Comparison of ENCODE assay signal across 8 cellular contexts in the genomic region with DNA sequence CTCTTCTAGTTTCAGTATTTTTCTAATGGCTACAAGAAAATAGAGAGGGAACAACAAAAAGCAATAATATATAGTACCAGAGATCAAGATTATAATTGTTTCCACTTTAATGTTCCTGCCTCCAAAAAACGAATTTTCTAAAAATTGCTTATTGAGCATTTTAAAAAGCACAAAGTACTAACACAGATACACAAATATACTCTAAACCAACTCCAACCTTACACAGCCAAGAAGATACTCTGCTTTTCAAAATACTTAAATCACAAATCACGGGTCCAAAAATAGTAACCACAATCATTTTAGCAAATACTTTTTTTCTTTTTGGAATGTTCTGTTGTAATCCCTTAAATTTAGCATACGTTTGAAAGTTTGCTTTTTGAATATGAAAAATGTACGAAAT. TPM values are rescaled to one million over a fixed set of nuclear protein-coding genes. Genes with fewer than 3 reads are reported as not detected.
A peak's percentile ranks its signal among the peaks of the same experiment; 100 is the strongest.
DNase-seq lines count a peak whose midpoint lies in the region; ATAC-seq and TF ChIP-seq lines count a peak whose summit lies in the region.

No MANE protein-coding gene starts in this region.

- DNase-seq in activated CD8-positive, alpha-beta memory T cell treated with anti-CD3 and anti-CD28 coated beads, Interleukin-2, amount 10 ng/mL, durations not matched to agents 7 days and 5 days: no peak
- no peak for DNase-seq in activated CD8-positive, alpha-beta memory T cell treated with anti-CD3 and anti-CD28 coated beads, Interleukin-2, amount 50 U/mL, for 48 hours
- DNase-seq in ascending aorta (ENCODE audit: low spot score in 2 of 2) (no peak), memory B cell (ENCODE audit: low spot score in 2 of 2) (no peak), thoracic aorta (ENCODE audit: low spot score) (no peak), NCI-H524 (lab: John Stamatoyannopoulos, UW) (no peak), NCI-H2171 (lab: John Stamatoyannopoulos, UW) (no peak), left colon (no peak)

- H3K9me3 ChIP-seq in ascending aorta: no peaks in the 10 kb centered on the region
- H3K9me3 ChIP-seq in thoracic aorta: no peaks in the 10 kb centered on the region

- H3K36me3 ChIP-seq in ascending aorta (no peaks in the 10 kb centered on the region), thoracic aorta (no peaks in the 10 kb centered on the region)

- intact Hi-C loops in ascending aorta (cut with DNase I) (loop anchor here (2.0 to 10.0 kb wide), 4 partner anchors 91 to 1599 kb away; a partner anchor contains a TSS), left colon (cut with DNase I, micrococcal nuclease) (loop anchor here in 1 of 2 donors (5.0 to 10.0 kb wide), 3 partner anchors 89 to 339 kb away; a partner anchor contains a TSS)

- H3K36me3 Mint-ChIP-seq in activated CD8-positive, alpha-beta memory T cell treated with anti-CD3 and anti-CD28 coated beads, Interleukin-2, amount 10 ng/mL, durations not matched to agents 7 days and 5 days: peaks cover 26% of the 10 kb centered on the region
- H3K36me3 Mint-ChIP-seq in memory B cell: no peaks in the 10 kb centered on the region

- no peaks in the 10 kb centered on the region for H3K27me3 ChIP-seq in ascending aorta
- H3K27me3 ChIP-seq in thoracic aorta (replicated peaks; ENCODE audit: insufficient read depth): no peaks in the 10 kb centered on the region

- H3K4me3 ChIP-seq in ascending aorta (peak overlapping the region; percentile 96 to 98), thoracic aorta (peak overlapping the region; percentile 90)

- no peak overlapping the region for H3K27ac Mint-ChIP-seq in activated CD8-positive, alpha-beta memory T cell treated with anti-CD3 and anti-CD28 coated beads, Interleukin-2, amount 10 ng/mL, durations not matched to agents 7 days and 5 days
- no peak overlapping the region for H3K27ac Mint-ChIP-seq in memory B cell

- H3K4me3 Mint-ChIP-seq in activated CD8-positive, alpha-beta memory T cell treated with anti-CD3 and anti-CD28 coated beads, Interleukin-2, amount 10 ng/mL, durations not matched to agents 7 days and 5 days: peak overlapping the region; percentile 7
- peak overlapping the region; percentile 35 for H3K4me3 Mint-ChIP-seq in memory B cell

- CTCF ChIA-PET in activated CD8-positive, alpha-beta memory T cell treated with anti-CD3 and anti-CD28 coated beads, Interleukin-2, amount 10 ng/mL, durations not matched to agents 7 days and 5 days (lab: Charles Lee): no interaction called here

- H3K27ac ChIP-seq in ascending aorta (peak overlapping the region; percentile 13 to 97), thoracic aorta (peak overlapping the region; percentile 21 to 55)

- ATAC-seq in activated CD8-positive, alpha-beta memory T cell treated with anti-CD3 and anti-CD28 coated beads, Interleukin-2, amount 10 ng/mL, durations not matched to agents 7 days and 5 days: no peak
- ATAC-seq in memory B cell (ENCODE audit: low read depth) (no peak), thoracic aorta (ENCODE audit: insufficient number of reproducible peaks, low FRiP score, low read depth) (no peak), left colon (no peak)

- H3K4me1 Mint-ChIP-seq in activated CD8-positive, alpha-beta memory T cell treated with anti-CD3 and anti-CD28 coated beads, Interleukin-2, amount 10 ng/mL, durations not matched to agents 7 days and 5 days: peaks cover 39% of the 10 kb centered on the region
- H3K4me1 Mint-ChIP-seq in memory B cell: peaks cover 16% of the 10 kb centered on the region

- TF ChIP-seq CTCF in ascending aorta (IDR thresholded peaks at IDR 0.05) (no peak), thoracic aorta (IDR thresholded peaks at IDR 0.05) (no peak)

- H3K27me3 Mint-ChIP-seq in activated CD8-positive, alpha-beta memory T cell treated with anti-CD3 and anti-CD28 coated beads, Interleukin-2, amount 10 ng/mL, durations not matched to agents 7 days and 5 days: no peaks in the 10 kb centered on the region
- no peaks in the 10 kb centered on the region for H3K27me3 Mint-ChIP-seq in memory B cell

- no peaks in the 10 kb centered on the region for H3K9me3 Mint-ChIP-seq in activated CD8-positive, alpha-beta memory T cell treated with anti-CD3 and anti-CD28 coated beads, Interleukin-2, amount 10 ng/mL, durations not matched to agents 7 days and 5 days (ENCODE audit: low read depth)
- no peaks in the 10 kb centered on the region for H3K9me3 Mint-ChIP-seq in memory B cell

- H3K4me1 ChIP-seq in ascending aorta (peaks cover 0 to 11% of the 10 kb centered on the region in 2 donors), thoracic aorta (ENCODE audit: control insufficient read depth in 1 of 2, low read depth in 2 of 2) (peaks cover 22 to 41% of the 10 kb centered on the region in 2 donors)

RNA-seq across cellular contexts. Expression of a gene that starts 2.0 kb away (rescaled TPM):
- 10 to 100 TPM; 39.7 to 42.5 TPM for total RNA-seq in activated CD8-positive, alpha-beta memory T cell treated with anti-CD3 and anti-CD28 coated beads, Interleukin-2, amount 10 ng/mL, durations not matched to agents 7 days and 5 days
- total RNA-seq in ascending aorta (14.2 TPM), thoracic aorta (10 to 100 TPM; 38.9 to 43.9 TPM), left colon (10 to 100 TPM; 22.0 to 25.5 TPM)
